Comparison of ENCODE assay signal across 8 cellular contexts in the genomic region with DNA sequence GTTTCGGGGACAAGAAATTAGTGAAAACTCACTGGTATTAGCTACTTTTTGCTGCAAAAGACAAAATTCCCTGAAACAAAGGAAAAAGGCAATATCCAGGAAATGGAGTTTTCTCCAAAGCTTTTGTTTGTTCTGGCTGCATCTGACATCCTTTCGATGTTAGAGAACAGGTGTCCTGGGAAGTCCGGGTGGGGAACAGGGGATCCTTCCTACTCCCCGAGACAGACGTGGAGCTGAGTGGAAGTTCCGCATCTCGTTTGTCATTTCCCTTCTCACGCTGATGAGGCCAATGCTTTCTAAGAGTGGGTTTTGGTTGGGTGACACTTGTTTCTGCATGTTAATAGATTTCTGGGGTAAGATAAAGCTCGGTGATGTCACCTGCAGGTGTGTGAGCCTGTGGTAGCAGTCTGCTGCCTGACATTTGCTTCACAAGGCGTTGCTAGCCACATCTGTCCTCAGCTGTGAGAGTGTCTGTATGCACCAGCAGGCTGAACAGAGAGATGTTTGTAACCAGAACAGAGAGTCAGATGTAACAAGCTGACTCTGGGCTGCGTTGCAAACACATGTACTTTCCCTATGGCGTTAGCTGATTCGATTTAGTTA.
DNase-seq lines count a peak whose midpoint lies in the region; ATAC-seq and TF ChIP-seq lines count a peak whose summit lies in the region.

No MANE protein-coding gene starts in this region.

- H3K27ac ChIP-seq in PC-9 (no peak overlapping the region), SK-N-SH (ENCODE audit: low read depth in 2 of 2, low read length in 1 of 2) (no peak overlapping the region)

- H3K4me3 ChIP-seq in PC-9 (no peak overlapping the region), SK-N-SH (ENCODE audit: low read depth in 2 of 2, low read length in 1 of 2) (no peak overlapping the region)

- H3K4me1 ChIP-seq in PC-9 (replicated peaks; ENCODE audit: insufficient read depth) (no peaks in the 10 kb centered on the region), SK-N-SH (ENCODE audit: control insufficient read depth in 1 of 2, insufficient read depth in 2 of 2, low read depth in 1 of 2, low read length in 1 of 2) (no peaks in the 10 kb centered on the region; a peak in 1 of 4 replicates)

- no peaks in the 10 kb centered on the region for H3F3A ChIP-seq in PC-9 (ENCODE audit: insufficient read depth, low read depth)
- H3F3A ChIP-seq in SK-N-SH (replicated peaks; ENCODE audit: insufficient read depth): no peaks in the 10 kb centered on the region

- WGBS in SK-N-SH (ENCODE audit: low lambda C conversion rate): 50% methylated on average over 11 of the region's 13 CpGs

- TF ChIP-seq RAD21 in SK-N-SH (IDR thresholded peaks at IDR 0.05; ENCODE audit: low read length): no peak

- H3K4me2 ChIP-seq in PC-9 (no peak overlapping the region), SK-N-SH (no peak overlapping the region)

- no peaks in the 10 kb centered on the region for H3K27me3 ChIP-seq in PC-9 (ENCODE audit: insufficient read depth, low read depth)
- H3K27me3 ChIP-seq in SK-N-SH (ENCODE audit: insufficient read depth): peaks cover 28% of the 10 kb centered on the region

- BruUV-seq in PC-9 (replicated peaks; lab: Mats Ljungman, UMichigan): no TSS peak

- H2AFZ ChIP-seq in PC-9 (no peak overlapping the region), SK-N-SH (ENCODE audit: low read depth) (no peak overlapping the region)

- no peaks in the 10 kb centered on the region for H4K20me1 ChIP-seq in PC-9 (ENCODE audit: insufficient read depth)
- no peaks in the 10 kb centered on the region for H4K20me1 ChIP-seq in SK-N-SH (ENCODE audit: insufficient read depth)

- POLR2A ChIA-PET in PC-9 (lab: Charles Lee; ENCODE audit: unreplicated experiment): no interaction called here
- POLR2A ChIA-PET in SK-N-SH (lab: Yijun Ruan, JAX): no interaction called here

- peak; percentile 23 to 34 (median 30) for DNase-seq in activated CD4-positive, CD25-positive, alpha-beta regulatory T cell (lab: John Stamatoyannopoulos, UW)
- peak; percentile 65 for DNase-seq in stimulated activated naive CD4-positive, alpha-beta T cell treated with Interleukin-2 at 50 U/mL for 16 hours (lab: John Stamatoyannopoulos, UW)
- DNase-seq in PC-9 (no peak), SK-N-SH (no peak), NCI-H748 (lab: John Stamatoyannopoulos, UW; ENCODE audit: unreplicated experiment) (no peak)

- H3K9me3 ChIP-seq in PC-9 (ENCODE audit: insufficient read depth, low read depth) (no peaks in the 10 kb centered on the region), SK-N-SH (no peaks in the 10 kb centered on the region)

- TF ChIP-seq CTCF in PC-9 (conservative IDR thresholded peaks at IDR 0.05): no peak
- TF ChIP-seq CTCF in SK-N-SH (IDR thresholded peaks at IDR 0.05): no peak

- no peaks in the 10 kb centered on the region for H3K36me3 ChIP-seq in PC-9 (ENCODE audit: low read depth)
- no peaks in the 10 kb centered on the region for H3K36me3 ChIP-seq in SK-N-SH (replicated peaks in 1 of 2; ENCODE audit: control insufficient read depth in 1 of 2, insufficient read depth in 2 of 2, low read length in 1 of 2)

- H3K79me2 ChIP-seq in PC-9 (ENCODE audit: low read depth) (no peaks in the 10 kb centered on the region), SK-N-SH (ENCODE audit: insufficient read depth) (no peaks in the 10 kb centered on the region)

- CTCF ChIA-PET in PC-9 (lab: Charles Lee): no interaction called here
- CTCF ChIA-PET in SK-N-SH (lab: Yijun Ruan, JAX): interaction anchor here (1.2 kb wide), 1 partner anchor 9 kb away, joined by 4 read pairs; no protein-coding TSS in a partner anchor

- ATAC-seq in GM19035 (IDR thresholded peaks at IDR 0.05; ENCODE audit: unreplicated experiment) (peak; percentile 84), HG03095 (IDR thresholded peaks at IDR 0.05; ENCODE audit: unreplicated experiment) (peak; percentile 83), esophagus mucosa (peak; percentile 43)

- TF ChIP-seq EP300 in SK-N-SH (IDR thresholded peaks at IDR 0.05; ENCODE audit: borderline replicate concordance in 1 of 2, low read depth in 1 of 2, low read length in 1 of 2): no peak

- H3K9me2 ChIP-seq in PC-9 (ENCODE audit: insufficient read depth) (no peaks in the 10 kb centered on the region), SK-N-SH (no peaks in the 10 kb centered on the region)

- intact Hi-C loops in PC-9 (cut with micrococcal nuclease; ENCODE audit: unreplicated experiment): no loop called here

- no peak overlapping the region for H3K9ac ChIP-seq in SK-N-SH

TF ChIP-seq in SK-N-SH, 30 proteins besides CTCF, POLR2A, EP300 and RAD21:
- TF ChIP-seq SIN3A (IDR thresholded peaks at IDR 0.05; ENCODE audit: borderline replicate concordance, low read depth, low read length) (no peak), MAX (IDR thresholded peaks at IDR 0.05; ENCODE audit: low read depth) (no peak), FOXM1 (IDR thresholded peaks at IDR 0.05; ENCODE audit: low read depth) (no peak), ELF1 (IDR thresholded peaks at IDR 0.05) (no peak), NRF1 (IDR thresholded peaks at IDR 0.05; ENCODE audit: low read depth, low read length) (no peak), EZH2phosphoT487 (IDR thresholded peaks at IDR 0.05; ENCODE audit: borderline replicate concordance, low read depth) (no peak), FOSL2 (IDR thresholded peaks at IDR 0.05; ENCODE audit: borderline replicate concordance, low read depth) (no peak), TCF12 (IDR thresholded peaks at IDR 0.05) (no peak), TAF1 (IDR thresholded peaks at IDR 0.05; ENCODE audit: borderline replicate concordance, low read depth, low read length) (no peak), CHD2 (IDR thresholded peaks at IDR 0.05; ENCODE audit: low read length, partially characterized antibody) (no peak), TEAD4 (IDR thresholded peaks at IDR 0.05; ENCODE audit: borderline replicate concordance, insufficient read depth) (no peak), USF1 (IDR thresholded peaks at IDR 0.05; ENCODE audit: borderline replicate concordance, low read depth) (no peak), GABPA (IDR thresholded peaks at IDR 0.05; ENCODE audit: low read depth) (no peak)
- TF ChIP-seq, protein P1, sequence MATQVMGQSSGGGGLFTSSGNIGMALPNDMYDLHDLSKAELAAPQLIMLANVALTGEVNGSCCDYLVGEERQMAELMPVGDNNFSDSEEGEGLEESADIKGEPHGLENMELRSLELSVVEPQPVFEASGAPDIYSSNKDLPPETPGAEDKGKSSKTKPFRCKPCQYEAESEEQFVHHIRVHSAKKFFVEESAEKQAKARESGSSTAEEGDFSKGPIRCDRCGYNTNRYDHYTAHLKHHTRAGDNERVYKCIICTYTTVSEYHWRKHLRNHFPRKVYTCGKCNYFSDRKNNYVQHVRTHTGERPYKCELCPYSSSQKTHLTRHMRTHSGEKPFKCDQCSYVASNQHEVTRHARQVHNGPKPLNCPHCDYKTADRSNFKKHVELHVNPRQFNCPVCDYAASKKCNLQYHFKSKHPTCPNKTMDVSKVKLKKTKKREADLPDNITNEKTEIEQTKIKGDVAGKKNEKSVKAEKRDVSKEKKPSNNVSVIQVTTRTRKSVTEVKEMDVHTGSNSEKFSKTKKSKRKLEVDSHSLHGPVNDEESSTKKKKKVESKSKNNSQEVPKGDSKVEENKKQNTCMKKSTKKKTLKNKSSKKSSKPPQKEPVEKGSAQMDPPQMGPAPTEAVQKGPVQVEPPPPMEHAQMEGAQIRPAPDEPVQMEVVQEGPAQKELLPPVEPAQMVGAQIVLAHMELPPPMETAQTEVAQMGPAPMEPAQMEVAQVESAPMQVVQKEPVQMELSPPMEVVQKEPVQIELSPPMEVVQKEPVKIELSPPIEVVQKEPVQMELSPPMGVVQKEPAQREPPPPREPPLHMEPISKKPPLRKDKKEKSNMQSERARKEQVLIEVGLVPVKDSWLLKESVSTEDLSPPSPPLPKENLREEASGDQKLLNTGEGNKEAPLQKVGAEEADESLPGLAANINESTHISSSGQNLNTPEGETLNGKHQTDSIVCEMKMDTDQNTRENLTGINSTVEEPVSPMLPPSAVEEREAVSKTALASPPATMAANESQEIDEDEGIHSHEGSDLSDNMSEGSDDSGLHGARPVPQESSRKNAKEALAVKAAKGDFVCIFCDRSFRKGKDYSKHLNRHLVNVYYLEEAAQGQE (IDR thresholded peaks at IDR 0.05; ENCODE audit: low read depth, low read length): no peak

Comparison
In these comparisons a context has a peak if more than half of its experiments do, and no peak if none do; other contexts are left out.
1. DNase-seq: peak in activated CD4-positive, CD25-positive, alpha-beta regulatory T cell (4 of 4) and stimulated activated naive CD4-positive, alpha-beta T cell treated with Interleukin-2 at 50 U/mL for 16 hours (single experiment); none in PC-9 (0 of 2), SK-N-SH (single experiment) and NCI-H748 (single experiment).
2. Peak in every context shown above with its lines, with median percentiles within 50 percentile points of each other: ATAC-seq.